ENCODE assay signal across 22 cellular contexts in genomic region chr16:57263585-57264351, GRCh38. TPM values are rescaled to one million over a fixed set of nuclear protein-coding genes. Genes with fewer than 3 reads are reported as not detected.
DNase-seq lines count a peak whose midpoint lies in the region; ATAC-seq and TF ChIP-seq lines count a peak whose summit lies in the region.
"Had no signal": no experiment of that assay in that cellular context is flagged by ENCODE, and none has a peak within 500 bp of the region (broad histone marks: within the 10 kb centered on the region; RNA-seq: fewer than 3 reads in every experiment).

No MANE protein-coding gene starts in this region.

- TF ChIP-seq EP300 in tibial nerve (IDR thresholded peaks at IDR 0.05), result no peak

- no peaks in the 10 kb centered on the region for H3K36me3 Mint-ChIP-seq in activated naive CD8-positive, alpha-beta T cell treated with anti-CD3 and anti-CD28 coated beads, Interleukin-2, amount 10 ng/mL, durations not matched to agents 7 days and 5 days
- H3K36me3 Mint-ChIP-seq in activated naive CD8-positive, alpha-beta T cell treated with anti-CD3 and anti-CD28 coated beads for 36 hours, result no peaks in the 10 kb centered on the region
- no peaks in the 10 kb centered on the region for H3K36me3 Mint-ChIP-seq in neural crest cell (ENCODE audit: low read depth)
- H3K36me3 Mint-ChIP-seq: activated naive CD4-positive, alpha-beta T cell treated with anti-CD3 and anti-CD28 coated beads, Interleukin-2, amount 50 U/mL, for 72 hours; naive B cell; WTC11 had no signal

- no peaks in the 10 kb centered on the region for H3K36me3 ChIP-seq in tibial nerve
- H3K36me3 ChIP-seq: BLaER1 treated with 17β-estradiol and CSF1 and Interleukin-3, amounts not matched to agents 10 nM and 100 nM; SJCRH30 had no signal

- no peaks in the 10 kb centered on the region for H3K27me3 ChIP-seq in tibial nerve
- H3K27me3 ChIP-seq in foreskin keratinocyte, result no peaks in the 10 kb centered on the region
- H3K27me3 ChIP-seq: BLaER1 treated with 17β-estradiol and CSF1 and Interleukin-3, amounts not matched to agents 10 nM and 100 nM; SJCRH30 had no signal

- no peaks in the 10 kb centered on the region for H3K9me3 ChIP-seq in tibial nerve
- H3K9me3 ChIP-seq: BLaER1 treated with 17β-estradiol and CSF1 and Interleukin-3, amounts not matched to agents 10 nM and 100 nM; SJCRH30 had no signal

- peaks cover 6 to 92% (median 41%) of the 10 kb centered on the region in 4 donors for H3K4me1 ChIP-seq in tibial nerve
- peaks cover 28% of the 10 kb centered on the region for H3K4me1 ChIP-seq in foreskin keratinocyte

- H3K9me3 Mint-ChIP-seq in activated naive CD8-positive, alpha-beta T cell treated with anti-CD3 and anti-CD28 coated beads, Interleukin-2, amount 10 ng/mL, durations not matched to agents 7 days and 5 days, result no peaks in the 10 kb centered on the region
- H3K9me3 Mint-ChIP-seq in activated naive CD8-positive, alpha-beta T cell treated with anti-CD3 and anti-CD28 coated beads for 36 hours, result no peaks in the 10 kb centered on the region
- no peaks in the 10 kb centered on the region for H3K9me3 Mint-ChIP-seq in neural crest cell
- H3K9me3 Mint-ChIP-seq: activated CD4-positive, alpha-beta memory T cell treated with anti-CD3 and anti-CD28 coated beads, Interleukin-2, amount 10 ng/mL, durations not matched to agents 7 days and 5 days; activated naive CD4-positive, alpha-beta T cell treated with anti-CD3 and anti-CD28 coated beads, Interleukin-2, amount 50 U/mL, for 72 hours; activated T-cell treated with anti-CD3 and anti-CD28 coated beads, Interleukin-2, amount 50 U/mL, for 72 hours; naive B cell; WTC11 had no signal

- H3K4me1 Mint-ChIP-seq in activated naive CD8-positive, alpha-beta T cell treated with anti-CD3 and anti-CD28 coated beads, Interleukin-2, amount 10 ng/mL, durations not matched to agents 7 days and 5 days, result peaks cover 29% of the 10 kb centered on the region
- H3K4me1 Mint-ChIP-seq in activated naive CD8-positive, alpha-beta T cell treated with anti-CD3 and anti-CD28 coated beads for 36 hours, result peaks cover 40% of the 10 kb centered on the region
- peaks cover 37% of the 10 kb centered on the region for H3K4me1 Mint-ChIP-seq in neural crest cell

- POLR2A ChIA-PET in activated naive CD8-positive, alpha-beta T cell treated with anti-CD3 and anti-CD28 coated beads, Interleukin-2, amount 10 ng/mL, durations not matched to agents 7 days and 5 days (lab: Charles Lee), result interaction anchor here (2.2 kb wide), 1 partner anchor 19 kb away, joined by 6 read pairs; the partner anchor contains the start of gene ARL2BP

- no peaks in the 10 kb centered on the region for H3K27me3 Mint-ChIP-seq in activated naive CD8-positive, alpha-beta T cell treated with anti-CD3 and anti-CD28 coated beads, Interleukin-2, amount 10 ng/mL, durations not matched to agents 7 days and 5 days
- no peaks in the 10 kb centered on the region for H3K27me3 Mint-ChIP-seq in activated naive CD8-positive, alpha-beta T cell treated with anti-CD3 and anti-CD28 coated beads for 36 hours
- no peaks in the 10 kb centered on the region for H3K27me3 Mint-ChIP-seq in neural crest cell (ENCODE audit: low read depth)
- H3K27me3 Mint-ChIP-seq: activated CD4-positive, alpha-beta memory T cell treated with anti-CD3 and anti-CD28 coated beads, Interleukin-2, amount 10 ng/mL, durations not matched to agents 7 days and 5 days; naive B cell had no signal

- no peak for ATAC-seq in activated naive CD8-positive, alpha-beta T cell treated with anti-CD3 and anti-CD28 coated beads, Interleukin-2, amount 10 ng/mL, durations not matched to agents 7 days and 5 days (ENCODE audit: low read depth)
- no peak for ATAC-seq in foreskin keratinocyte
- ATAC-seq: activated naive CD4-positive, alpha-beta T cell treated with anti-CD3 and anti-CD28 coated beads, Interleukin-2, amount 50 U/mL, for 72 hours; activated T-cell treated with anti-CD3 and anti-CD28 coated beads, Interleukin-2, amount 50 U/mL, for 72 hours; WTC11 had no signal

- peak; percentile 22 for DNase-seq in activated naive CD8-positive, alpha-beta T cell treated with anti-CD3 and anti-CD28 coated beads, Interleukin-2, amount 10 ng/mL, durations not matched to agents 7 days and 5 days
- DNase-seq in activated naive CD8-positive, alpha-beta T cell treated with anti-CD3 and anti-CD28 coated beads for 36 hours, result no peak
- DNase-seq in epithelial cell of prostate (ENCODE audit: low read depth, low spot score), result no peak
- no peak for DNase-seq in neural crest cell (ENCODE audit: low read depth, low spot score)
- DNase-seq in tibial nerve (ENCODE audit: low spot score in 2 of 2), result no peak
- no peak for DNase-seq in NCI-H1105 (lab: John Stamatoyannopoulos, UW)
- no peak for DNase-seq in activated CD4-positive, alpha-beta T cell treated with anti-CD3 and anti-CD28 coated beads for 4 hours
- no peak for DNase-seq in foreskin keratinocyte
- DNase-seq: activated CD4-positive, alpha-beta memory T cell treated with anti-CD3 and anti-CD28 coated beads, Interleukin-2, amount 10 ng/mL, durations not matched to agents 7 days and 5 days; activated T-cell treated with anti-CD3 and anti-CD28 coated beads, Interleukin-2, amount 50 U/mL, for 72 hours; GOT3; naive B cell; NCI-H1092 treated with DMSO at 0.1 percent for 48 hours; NCI-H526 treated with DMSO at 0.1 percent for 48 hours; stimulated activated CD4-positive, alpha-beta T cell treated with anti-CD3 and anti-CD28 coated beads, Interleukin-2, amount 100 ng/mL, for 48 hours had no signal

- TF ChIP-seq CTCF in neural crest cell (conservative IDR thresholded peaks at IDR 0.05) (no peak), tibial nerve (IDR thresholded peaks at IDR 0.05) (no peak), foreskin keratinocyte (conservative IDR thresholded peaks at IDR 0.05) (no peak)

- TF ChIP-seq POLR2A in tibial nerve (IDR thresholded peaks at IDR 0.05), result no peak

- no peak overlapping the region for H3K27ac Mint-ChIP-seq in activated naive CD8-positive, alpha-beta T cell treated with anti-CD3 and anti-CD28 coated beads, Interleukin-2, amount 10 ng/mL, durations not matched to agents 7 days and 5 days
- no peak overlapping the region for H3K27ac Mint-ChIP-seq in activated naive CD8-positive, alpha-beta T cell treated with anti-CD3 and anti-CD28 coated beads for 36 hours
- peak overlapping the region; percentile 6 for H3K27ac Mint-ChIP-seq in neural crest cell (ENCODE audit: unreplicated experiment)
- H3K27ac Mint-ChIP-seq: activated CD4-positive, alpha-beta memory T cell treated with anti-CD3 and anti-CD28 coated beads, Interleukin-2, amount 10 ng/mL, durations not matched to agents 7 days and 5 days; activated T-cell treated with anti-CD3 and anti-CD28 coated beads, Interleukin-2, amount 50 U/mL, for 72 hours had no signal

- peak overlapping the region; percentile 6 for H3K27ac ChIP-seq in epithelial cell of prostate
- H3K27ac ChIP-seq in tibial nerve, result peak overlapping the region in 3 of 4 donors; percentile 2 to 91 (median 89)
- no peak overlapping the region for H3K27ac ChIP-seq in foreskin keratinocyte
- H3K27ac ChIP-seq: BLaER1 treated with 17β-estradiol and CSF1 and Interleukin-3, amounts not matched to agents 10 nM and 100 nM; SJCRH30 had no signal

- H3K4me3 ChIP-seq in tibial nerve, result no peak overlapping the region
- H3K4me3 ChIP-seq: BLaER1 treated with 17β-estradiol and CSF1 and Interleukin-3, amounts not matched to agents 10 nM and 100 nM; SJCRH30; skin epidermis had no signal

- WGBS in tibial nerve, 2 donors, result 66 to 74% methylated on average over 11 to 16 of the region's 17 CpGs

- no peak overlapping the region for H3K4me3 Mint-ChIP-seq in activated naive CD8-positive, alpha-beta T cell treated with anti-CD3 and anti-CD28 coated beads, Interleukin-2, amount 10 ng/mL, durations not matched to agents 7 days and 5 days
- no peak overlapping the region for H3K4me3 Mint-ChIP-seq in activated naive CD8-positive, alpha-beta T cell treated with anti-CD3 and anti-CD28 coated beads for 36 hours
- no peak overlapping the region for H3K4me3 Mint-ChIP-seq in neural crest cell
- H3K4me3 Mint-ChIP-seq: activated CD4-positive, alpha-beta memory T cell treated with anti-CD3 and anti-CD28 coated beads, Interleukin-2, amount 10 ng/mL, durations not matched to agents 7 days and 5 days; activated T-cell treated with anti-CD3 and anti-CD28 coated beads, Interleukin-2, amount 50 U/mL, for 72 hours; WTC11 had no signal

RNA-seq across cellular contexts. Expression of gene ARL2BP, which starts 18.7 kb away (rescaled TPM):
- 10 to 100 TPM; 34.9 to 37.9 TPM for total RNA-seq in activated naive CD8-positive, alpha-beta T cell treated with anti-CD3 and anti-CD28 coated beads, Interleukin-2, amount 10 ng/mL, durations not matched to agents 7 days and 5 days
- total RNA-seq in activated naive CD8-positive, alpha-beta T cell treated with anti-CD3 and anti-CD28 coated beads for 36 hours, result 10 to 100 TPM; 16.2 to 17.1 TPM
- total RNA-seq in neural crest cell, result 62.6 and 63.9 TPM in 2 replicates
- total RNA-seq in tibial nerve, result 10 to 100 TPM; 54.0 to 63.8 (median 55.5) TPM
- total RNA-seq in foreskin keratinocyte, result 57.7 and 59.2 TPM in 2 replicates
- 38.8 and 44.3 TPM in 2 replicates for polyA plus RNA-seq in foreskin keratinocyte

RNA-seq across cellular contexts. Expression of gene PLLP, which starts 20.7 kb away (rescaled TPM):
- under 1 TPM; 0.08 to 0.26 TPM for total RNA-seq in activated naive CD8-positive, alpha-beta T cell treated with anti-CD3 and anti-CD28 coated beads, Interleukin-2, amount 10 ng/mL, durations not matched to agents 7 days and 5 days
- under 1 TPM; 0.34 to 0.54 TPM for total RNA-seq in activated naive CD8-positive, alpha-beta T cell treated with anti-CD3 and anti-CD28 coated beads for 36 hours
- total RNA-seq in neural crest cell (0.79 and 0.84 TPM in 2 replicates), tibial nerve (100 to 1,000 TPM; 162 to 363 (median 321) TPM), foreskin keratinocyte (20.9 and 26.8 TPM in 2 replicates)
- polyA plus RNA-seq in foreskin keratinocyte, result 26.4 and 35.0 TPM in 2 replicates
- total RNA-seq: fibroblast of lung, LHCN-M2 had no signal

Comparison
In these comparisons a context has a peak if more than half of its experiments do, and no peak if none do; other contexts are left out.
1. RNA of gene PLLP, which starts 20.7 kb away (total RNA-seq): 162 to 363 TPM in tibial nerve and 20.9 to 26.8 TPM in foreskin keratinocyte; 0.79 to 0.84 TPM in neural crest cell, 0.34 to 0.54 TPM in activated naive CD8-positive, alpha-beta T cell treated with anti-CD3 and anti-CD28 coated beads for 36 hours and 0.08 to 0.26 TPM in activated naive CD8-positive, alpha-beta T cell treated with anti-CD3 and anti-CD28 coated beads, Interleukin-2, amount 10 ng/mL, durations not matched to agents 7 days and 5 days; every median in the first group is over 10 times any median in the second.